In the genomic region with DNA sequence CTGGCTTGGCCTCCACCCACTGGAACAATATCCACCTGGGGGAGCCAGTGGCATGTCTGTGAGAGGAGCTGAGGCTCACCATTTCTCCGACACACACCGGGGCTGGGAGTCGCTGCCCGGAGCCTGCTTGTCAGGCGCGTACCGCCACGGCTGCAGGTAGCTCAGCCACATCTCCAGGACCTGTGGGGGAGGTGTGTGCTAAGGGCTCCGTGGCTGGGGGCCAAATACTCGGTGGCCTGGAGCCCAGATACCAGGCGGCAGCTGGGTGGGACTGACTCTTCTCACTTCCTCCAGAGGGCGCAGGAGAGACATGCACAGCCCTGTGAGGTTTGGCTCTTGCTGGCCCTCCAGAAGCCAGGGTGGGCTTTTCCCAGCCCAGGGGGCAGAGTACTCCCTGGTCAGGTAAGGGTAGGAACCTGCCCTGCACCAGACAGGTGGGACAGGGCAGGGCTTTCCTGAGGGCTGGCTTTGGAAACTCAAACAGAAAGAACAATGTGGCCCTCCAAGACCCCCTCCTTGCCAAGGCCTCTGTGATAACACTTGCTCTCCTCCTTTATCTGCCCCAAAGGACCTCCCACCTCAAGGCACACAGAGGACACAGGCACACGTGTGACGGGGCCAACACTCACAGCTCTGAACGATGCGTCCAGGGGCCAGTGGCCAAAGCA, we compare ENCODE assay signal across 9 cellular contexts. TPM values are rescaled to one million over a fixed set of nuclear protein-coding genes. Genes with fewer than 3 reads are reported as not detected.
A peak's percentile ranks its signal among the peaks of the same experiment; 100 is the strongest.
DNase-seq lines count a peak whose midpoint lies in the region; ATAC-seq and TF ChIP-seq lines count a peak whose summit lies in the region.
"Not testable (repeated sequence)": the region's sequence is repeated elsewhere in the genome, so short reads cannot be mapped to it uniquely, and the experiment has no call there.
"Had no signal": no experiment of that assay in that cellular context is flagged by ENCODE, and none has a peak within 500 bp of the region (broad histone marks: within the 10 kb centered on the region; RNA-seq: fewer than 3 reads in every experiment).

No MANE protein-coding gene starts in this region.

- POLR2A ChIA-PET in SK-N-SH (lab: Yijun Ruan, JAX): not testable (repeated sequence)

- H3K27me3 Mint-ChIP-seq in naive B cell: not testable (repeated sequence)

- BruUV-seq in mammary epithelial cell (replicated peaks; lab: Mats Ljungman, UMichigan): not testable (repeated sequence)

- TF ChIP-seq CTCF in DND-41 (IDR thresholded peaks at IDR 0.05; ENCODE audit: borderline replicate concordance, extremely low read depth, low read length, poor library complexity, severe bottlenecking) (peak; percentile 56), SK-N-SH (IDR thresholded peaks at IDR 0.05) (peak; percentile 59), mammary epithelial cell (conservative IDR thresholded peaks at IDR 0.05 in 1 of 2, IDR thresholded peaks at IDR 0.05 in 1 of 2; ENCODE audit: extremely low read depth in 1 of 2, insufficient read depth in 1 of 2, low read depth in 1 of 2, low read length in 2 of 2) (peak; percentile 21 to 58), heart left ventricle (IDR thresholded peaks at IDR 0.05) (peak; percentile 38 to 69 (median 56)), upper lobe of left lung (IDR thresholded peaks at IDR 0.05) (peak in 5 of 6 experiments; percentile 18 to 59 (median 47))

- H3F3A ChIP-seq in SK-N-SH (replicated peaks; ENCODE audit: insufficient read depth): not testable (repeated sequence)

- H4K20me1 ChIP-seq in DND-41 (ENCODE audit: insufficient read depth, low read length): peaks cover 17% of the 10 kb centered on the region; the same call in 1 of the 2 replicates
- H4K20me1 ChIP-seq in SK-N-SH (ENCODE audit: insufficient read depth); mammary epithelial cell (ENCODE audit: insufficient read depth, low read length): not testable (repeated sequence)

- ATAC-seq in DND-41 (ENCODE audit: insufficient read depth, low read depth): peak; percentile 64
- peak; percentile 55 to 76 (median 68) for ATAC-seq in heart left ventricle
- ATAC-seq in naive B cell (ENCODE audit: low read depth in 2 of 2): peak in 1 of 2 donors; percentile 13
- peak; percentile 50 to 79 for ATAC-seq in upper lobe of left lung (ENCODE audit: low FRiP score in 2 of 2)

- DNase-seq in DND-41 (peak; percentile 35), HuH-7 (ENCODE audit: low spot score) (peak; percentile 34), NCI-H2171 treated with DMSO at 0.1 percent for 48 hours (lab: John Stamatoyannopoulos, UW) (peak; percentile 49), SK-N-SH (peak; percentile 76), mammary epithelial cell (peak; percentile 17), heart left ventricle (peak; percentile 54 to 80 (median 74)), naive B cell (peak; percentile 27), upper lobe of left lung (peak; percentile 84 to 85)

- H3K27ac ChIP-seq in DND-41 (ENCODE audit: low read length); SK-N-SH (ENCODE audit: low read depth in 2 of 2, low read length in 1 of 2); mammary epithelial cell (ENCODE audit: insufficient read depth, low read depth, low read length); heart left ventricle; upper lobe of left lung: not testable (repeated sequence)

- TF ChIP-seq EP300 in SK-N-SH (IDR thresholded peaks at IDR 0.05; ENCODE audit: borderline replicate concordance in 1 of 2, low read depth in 1 of 2, low read length in 1 of 2); upper lobe of left lung (IDR thresholded peaks at IDR 0.05): not testable (repeated sequence)

- H3K27me3 ChIP-seq in DND-41 (ENCODE audit: insufficient read depth, low read length, poor library complexity); SK-N-SH (ENCODE audit: insufficient read depth); mammary epithelial cell (ENCODE audit: insufficient read depth, low read length); heart left ventricle; upper lobe of left lung: not testable (repeated sequence)

- H2AFZ ChIP-seq in DND-41 (ENCODE audit: low read depth, low read length); SK-N-SH (ENCODE audit: low read depth); mammary epithelial cell (ENCODE audit: low read depth, low read length): not testable (repeated sequence)

- not testable (repeated sequence) for H3K9me2 ChIP-seq in SK-N-SH

- peak overlapping the region; percentile 53 to 92 (median 78) for H3K27ac Mint-ChIP-seq in naive B cell

- not testable (repeated sequence) for H3K9me3 ChIP-seq in DND-41 (ENCODE audit: insufficient read depth, low read length, severe bottlenecking); SK-N-SH; mammary epithelial cell (replicated peaks; ENCODE audit: insufficient read depth, low read length); heart left ventricle; upper lobe of left lung

- peaks cover 22 to 37% (median 25%) of the 10 kb centered on the region in 3 donors for H3K4me1 Mint-ChIP-seq in naive B cell

- in situ Hi-C loops in mammary epithelial cell (cut with MboI; ENCODE audit: low sequenced_read_pairs in 2 of 2): not testable (repeated sequence)

- not testable (repeated sequence) for H3K4me2 ChIP-seq in DND-41 (ENCODE audit: insufficient read depth, low read length); SK-N-SH; mammary epithelial cell (ENCODE audit: insufficient read depth, low read depth, low read length)

- H3K4me3 Mint-ChIP-seq in naive B cell: peak overlapping the region in 3 of 8 donors; percentile 10 to 18 (median 15)

- H3K36me3 ChIP-seq in DND-41 (ENCODE audit: insufficient read depth, low read length) (peaks cover 76% of the 10 kb centered on the region), SK-N-SH (replicated peaks in 1 of 2; ENCODE audit: control insufficient read depth in 1 of 2, insufficient read depth in 2 of 2, low read length in 1 of 2) (peaks cover 0 to 32% of the 10 kb centered on the region in 2 experiments), heart left ventricle (peaks cover 0 to 46% (median 28%) of the 10 kb centered on the region in 9 donors), upper lobe of left lung (peaks cover 0 to 75% (median 45%) of the 10 kb centered on the region in 4 donors)
- not testable (repeated sequence) for H3K36me3 ChIP-seq in mammary epithelial cell (ENCODE audit: insufficient read depth, low read length)

- H3K79me2 ChIP-seq in DND-41 (ENCODE audit: insufficient read depth, low read length); SK-N-SH (ENCODE audit: insufficient read depth); mammary epithelial cell (ENCODE audit: insufficient read depth, low read length): not testable (repeated sequence)

- not testable (repeated sequence) for TF ChIP-seq POLR2A in heart left ventricle (IDR thresholded peaks at IDR 0.05); upper lobe of left lung (IDR thresholded peaks at IDR 0.05)

- H3K4me1 ChIP-seq in DND-41 (ENCODE audit: insufficient read depth, low read length); mammary epithelial cell (ENCODE audit: insufficient read depth, low read length); upper lobe of left lung: not testable (repeated sequence)
- H3K4me1 ChIP-seq in SK-N-SH (ENCODE audit: control insufficient read depth in 1 of 2, insufficient read depth in 2 of 2, low read depth in 1 of 2, low read length in 1 of 2) (peaks cover 0 to 21% of the 10 kb centered on the region in 2 experiments; a peak in 1 of 4 replicates), heart left ventricle (peaks cover 0 to 12% (median 0%) of the 10 kb centered on the region in 12 donors)

- WGBS in SK-N-SH (ENCODE audit: low lambda C conversion rate): 90% methylated on average over 8 of the region's 16 CpGs
- WGBS in mammary epithelial cell (ENCODE audit: low coverage, missing lambda C conversion rate): 7% methylated on average over 3 of the region's 16 CpGs
- 19 to 45% (median 38%) methylated on average over 5 to 16 of the region's 16 CpGs for WGBS in heart left ventricle, 4 donors
- WGBS in upper lobe of left lung, 2 donors: 33 to 52% methylated on average over 1 to 7 of the region's 16 CpGs

- CTCF ChIA-PET in SK-N-SH (lab: Yijun Ruan, JAX) (interaction anchor here (0.6 to 1.4 kb wide), 5 partner anchors 174 to 232 kb away, joined by 3 to 10 read pairs (median 4); no protein-coding TSS in a partner anchor), mammary epithelial cell (lab: Charles Lee; ENCODE audit: low non-redundant PET) (interaction anchor here (0.6 kb wide), 1 partner anchor 166 kb away, joined by 3 read pairs; no protein-coding TSS in a partner anchor)

- not testable (repeated sequence) for H3K36me3 Mint-ChIP-seq in naive B cell

- not testable (repeated sequence) for H3K9ac ChIP-seq in DND-41 (ENCODE audit: low read depth, low read length); SK-N-SH; mammary epithelial cell (ENCODE audit: insufficient read depth, low read length)

- not testable (repeated sequence) for H3K9me3 Mint-ChIP-seq in naive B cell

- intact Hi-C loops in mammary epithelial cell (cut with micrococcal nuclease): not testable (repeated sequence)
- intact Hi-C loops in heart left ventricle (cut with DNase I): loop anchor here in 6 of 10 donors (2.0 to 10.0 kb wide), 3 partner anchors 176 to 179 kb away; no protein-coding TSS in a partner anchor

- peak; percentile 50 for TF ChIP-seq RAD21 in SK-N-SH (IDR thresholded peaks at IDR 0.05; ENCODE audit: low read length)

- dilution Hi-C loops in mammary epithelial cell (cut with HindIII; ENCODE audit: low sequenced_read_pairs): not testable (repeated sequence)

- not testable (repeated sequence) for H3K4me3 ChIP-seq in DND-41 (ENCODE audit: low read depth in 1 of 2, low read length in 2 of 2); SK-N-SH (ENCODE audit: low read depth in 2 of 2, low read length in 1 of 2); mammary epithelial cell (replicated peaks in 1 of 3; ENCODE audit: insufficient read depth in 1 of 3, low read depth in 2 of 3, low read length in 3 of 3); heart left ventricle; upper lobe of left lung

RNA-seq across cellular contexts. Expression of a gene that starts 11.2 kb away (rescaled TPM):
- polyA plus RNA-seq in SK-N-SH (2012; rRNA removed) (14.5 and 16.2 TPM in 2 replicates), mammary epithelial cell (5.8 TPM), heart left ventricle (under 1 TPM; 0.50 to 0.55 TPM), naive B cell (ENCODE audit: low read depth in 6 of 6) (not detected)
- polyA plus RNA-seq in SK-N-SH (2012; cell fraction: cytosol; rRNA removed): 5.7 and 9.4 TPM in 2 replicates
- 53.8 and 82.8 TPM in 2 replicates for polyA plus RNA-seq in SK-N-SH (2012; cell fraction: nucleus; rRNA removed)
- total RNA-seq in mammary epithelial cell (1 to 10 TPM; 1.8 to 2.7 TPM), heart left ventricle (1 to 10 TPM in 1 of 9 donors, under 1 TPM in 7, not detected in 1; 0.14 to 2.3 (median 0.48) TPM), upper lobe of left lung (10 to 100 TPM in 3 of 6 donors, 1 to 10 TPM in 2, under 1 TPM in 1; 0.40 to 20.5 (median 9.5) TPM)
- not detected for polyA minus RNA-seq in mammary epithelial cell

RNA-seq across cellular contexts. Expression of a gene that starts 25.3 kb away (rescaled TPM):
- polyA plus RNA-seq in SK-N-SH (2012; rRNA removed) (33.1 and 43.0 TPM in 2 replicates), mammary epithelial cell (59.8 TPM), heart left ventricle (10 to 100 TPM; 28.5 to 41.1 TPM), naive B cell (ENCODE audit: low read depth in 6 of 6) (10 to 100 TPM; 20.2 to 41.4 (median 27.7) TPM)
- 13.8 and 21.6 TPM in 2 replicates for polyA plus RNA-seq in SK-N-SH (2012; cell fraction: cytosol; rRNA removed)
- polyA plus RNA-seq in SK-N-SH (2012; cell fraction: nucleus; rRNA removed): 128 and 157 TPM in 2 replicates
- total RNA-seq in mammary epithelial cell (10 to 100 TPM; 21.8 to 69.3 TPM), heart left ventricle (10 to 100 TPM; 23.4 to 32.7 (median 29.2) TPM), upper lobe of left lung (100 to 1,000 TPM in 1 of 6 donors, 10 to 100 TPM in 5; 33.3 to 109 (median 44.6) TPM)
- 92.0 TPM for polyA minus RNA-seq in mammary epithelial cell

RNA-seq across cellular contexts. Expression of a gene that starts 26.0 kb away (rescaled TPM):
- polyA plus RNA-seq in SK-N-SH (2012; rRNA removed) (168 and 222 TPM in 2 replicates), mammary epithelial cell (94.5 TPM), heart left ventricle (100 to 1,000 TPM; 279 to 623 TPM), naive B cell (ENCODE audit: low read depth in 6 of 6) (100 to 1,000 TPM; 118 to 165 (median 141) TPM)
- 121 and 155 TPM in 2 replicates for polyA plus RNA-seq in SK-N-SH (2012; cell fraction: cytosol; rRNA removed)
- polyA plus RNA-seq in SK-N-SH (2012; cell fraction: nucleus; rRNA removed): 55.3 and 95.6 TPM in 2 replicates
- total RNA-seq in mammary epithelial cell (100 to 1,000 TPM; 103 to 324 TPM), heart left ventricle (100 to 1,000 TPM; 269 to 480 (median 360) TPM), upper lobe of left lung (100 to 1,000 TPM in 5 of 6 donors, 10 to 100 TPM in 1; 78.7 to 203 (median 130) TPM)
- polyA minus RNA-seq in mammary epithelial cell: 5.4 TPM

RNA-seq across cellular contexts. Expression of a gene that starts 27.1 kb away (rescaled TPM):
- not detected in 2 replicates for polyA plus RNA-seq in SK-N-SH (2012; rRNA removed)
- polyA plus RNA-seq in SK-N-SH (2012; cell fraction: cytosol; rRNA removed): not detected in 2 replicates
- polyA plus RNA-seq in SK-N-SH (2012; cell fraction: nucleus; rRNA removed): not detected in 2 replicates
- under 1 TPM; 0.14 to 0.33 TPM for total RNA-seq in mammary epithelial cell
- not detected for polyA plus RNA-seq in mammary epithelial cell
- polyA minus RNA-seq in mammary epithelial cell: not detected
- not detected for total RNA-seq in heart left ventricle
- polyA plus RNA-seq in heart left ventricle: not detected
- not detected for polyA plus RNA-seq in naive B cell (ENCODE audit: low read depth in 6 of 6)
- total RNA-seq in upper lobe of left lung: not detected
- polyA plus RNA-seq: immature natural killer cell had no signal

RNA-seq across cellular contexts. Expression of a gene that starts 42.1 kb away (rescaled TPM):
- polyA plus RNA-seq in SK-N-SH (2012; rRNA removed) (not detected in 2 replicates), mammary epithelial cell (not detected), heart left ventricle (100 to 1,000 TPM in 1 of 2 donors, 10 to 100 TPM in 1; 69.5 to 325 TPM), naive B cell (ENCODE audit: low read depth in 6 of 6) (not detected)
- not detected in 2 replicates for polyA plus RNA-seq in SK-N-SH (2012; cell fraction: cytosol; rRNA removed)
- polyA plus RNA-seq in SK-N-SH (2012; cell fraction: nucleus; rRNA removed): not detected in 2 replicates
- total RNA-seq in mammary epithelial cell (not detected), heart left ventricle (100 to 1,000 TPM in 2 of 9 donors, 10 to 100 TPM in 3, 1 to 10 TPM in 4; 2.8 to 117 (median 44.7) TPM), upper lobe of left lung (not detected)
- not detected for polyA minus RNA-seq in mammary epithelial cell
- polyA plus RNA-seq: immature natural killer cell had no signal

Comparison
In these comparisons a context has a peak if more than half of its experiments do, and no peak if none do; other contexts are left out.
1. DNase-seq: peak in every context shown above with its lines; median percentile 84 in upper lobe of left lung; 76 in SK-N-SH; 74 in heart left ventricle; 49 in NCI-H2171 treated with DMSO at 0.1 percent for 48 hours; 35 in DND-41; 34 in HuH-7; 27 in naive B cell; 17 in mammary epithelial cell.